1 cellular context compared by ENCODE assay signal in the genomic region with DNA sequence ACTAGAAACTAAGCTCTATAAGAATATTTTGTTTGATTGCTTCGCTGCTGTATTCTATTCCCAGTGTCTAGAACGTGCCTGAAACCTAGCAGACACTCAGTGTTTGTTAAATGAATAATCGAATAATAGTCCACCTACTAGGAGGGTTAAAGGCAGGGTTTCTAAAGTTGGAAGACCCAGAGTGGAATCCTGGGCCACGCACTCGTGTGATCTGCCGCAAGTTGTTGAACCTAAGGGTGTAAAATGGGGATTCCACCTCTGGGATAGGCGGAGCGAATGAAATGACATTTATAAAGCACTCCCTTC.
TF ChIP-seq lines count a peak whose summit lies in the region.

No MANE protein-coding gene starts in this region.

TF ChIP-seq in HepG2, 621 proteins besides CTCF, POLR2A, EP300 and RAD21:
- 0 out of 2 replicates have a peak, but pooled peaks have one; percentile 28 for TF ChIP-seq TP53 (CRISPR knock-in tag; conservative IDR thresholded peaks at IDR 0.05)
- 0 out of 2 replicates have a peak, but pooled peaks have one; percentile 9 for TF ChIP-seq KLF15 (CRISPR knock-in tag; IDR thresholded peaks at IDR 0.05; ENCODE audit: borderline replicate concordance)
- TF ChIP-seq TBX2 (CRISPR knock-in tag; IDR thresholded peaks at IDR 0.05; ENCODE audit: borderline replicate concordance) = no peak
- TF ChIP-seq TMF1 (CRISPR knock-in tag; IDR thresholded peaks at IDR 0.05; ENCODE audit: low read depth) = no peak
- TF ChIP-seq, protein P1, sequence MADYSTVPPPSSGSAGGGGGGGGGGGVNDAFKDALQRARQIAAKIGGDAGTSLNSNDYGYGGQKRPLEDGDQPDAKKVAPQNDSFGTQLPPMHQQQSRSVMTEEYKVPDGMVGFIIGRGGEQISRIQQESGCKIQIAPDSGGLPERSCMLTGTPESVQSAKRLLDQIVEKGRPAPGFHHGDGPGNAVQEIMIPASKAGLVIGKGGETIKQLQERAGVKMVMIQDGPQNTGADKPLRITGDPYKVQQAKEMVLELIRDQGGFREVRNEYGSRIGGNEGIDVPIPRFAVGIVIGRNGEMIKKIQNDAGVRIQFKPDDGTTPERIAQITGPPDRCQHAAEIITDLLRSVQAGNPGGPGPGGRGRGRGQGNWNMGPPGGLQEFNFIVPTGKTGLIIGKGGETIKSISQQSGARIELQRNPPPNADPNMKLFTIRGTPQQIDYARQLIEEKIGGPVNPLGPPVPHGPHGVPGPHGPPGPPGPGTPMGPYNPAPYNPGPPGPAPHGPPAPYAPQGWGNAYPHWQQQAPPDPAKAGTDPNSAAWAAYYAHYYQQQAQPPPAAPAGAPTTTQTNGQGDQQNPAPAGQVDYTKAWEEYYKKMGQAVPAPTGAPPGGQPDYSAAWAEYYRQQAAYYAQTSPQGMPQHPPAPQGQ (CRISPR knock-in tag; IDR thresholded peaks at IDR 0.05; ENCODE audit: borderline replicate concordance) = no peak
- TF ChIP-seq, protein P2, sequence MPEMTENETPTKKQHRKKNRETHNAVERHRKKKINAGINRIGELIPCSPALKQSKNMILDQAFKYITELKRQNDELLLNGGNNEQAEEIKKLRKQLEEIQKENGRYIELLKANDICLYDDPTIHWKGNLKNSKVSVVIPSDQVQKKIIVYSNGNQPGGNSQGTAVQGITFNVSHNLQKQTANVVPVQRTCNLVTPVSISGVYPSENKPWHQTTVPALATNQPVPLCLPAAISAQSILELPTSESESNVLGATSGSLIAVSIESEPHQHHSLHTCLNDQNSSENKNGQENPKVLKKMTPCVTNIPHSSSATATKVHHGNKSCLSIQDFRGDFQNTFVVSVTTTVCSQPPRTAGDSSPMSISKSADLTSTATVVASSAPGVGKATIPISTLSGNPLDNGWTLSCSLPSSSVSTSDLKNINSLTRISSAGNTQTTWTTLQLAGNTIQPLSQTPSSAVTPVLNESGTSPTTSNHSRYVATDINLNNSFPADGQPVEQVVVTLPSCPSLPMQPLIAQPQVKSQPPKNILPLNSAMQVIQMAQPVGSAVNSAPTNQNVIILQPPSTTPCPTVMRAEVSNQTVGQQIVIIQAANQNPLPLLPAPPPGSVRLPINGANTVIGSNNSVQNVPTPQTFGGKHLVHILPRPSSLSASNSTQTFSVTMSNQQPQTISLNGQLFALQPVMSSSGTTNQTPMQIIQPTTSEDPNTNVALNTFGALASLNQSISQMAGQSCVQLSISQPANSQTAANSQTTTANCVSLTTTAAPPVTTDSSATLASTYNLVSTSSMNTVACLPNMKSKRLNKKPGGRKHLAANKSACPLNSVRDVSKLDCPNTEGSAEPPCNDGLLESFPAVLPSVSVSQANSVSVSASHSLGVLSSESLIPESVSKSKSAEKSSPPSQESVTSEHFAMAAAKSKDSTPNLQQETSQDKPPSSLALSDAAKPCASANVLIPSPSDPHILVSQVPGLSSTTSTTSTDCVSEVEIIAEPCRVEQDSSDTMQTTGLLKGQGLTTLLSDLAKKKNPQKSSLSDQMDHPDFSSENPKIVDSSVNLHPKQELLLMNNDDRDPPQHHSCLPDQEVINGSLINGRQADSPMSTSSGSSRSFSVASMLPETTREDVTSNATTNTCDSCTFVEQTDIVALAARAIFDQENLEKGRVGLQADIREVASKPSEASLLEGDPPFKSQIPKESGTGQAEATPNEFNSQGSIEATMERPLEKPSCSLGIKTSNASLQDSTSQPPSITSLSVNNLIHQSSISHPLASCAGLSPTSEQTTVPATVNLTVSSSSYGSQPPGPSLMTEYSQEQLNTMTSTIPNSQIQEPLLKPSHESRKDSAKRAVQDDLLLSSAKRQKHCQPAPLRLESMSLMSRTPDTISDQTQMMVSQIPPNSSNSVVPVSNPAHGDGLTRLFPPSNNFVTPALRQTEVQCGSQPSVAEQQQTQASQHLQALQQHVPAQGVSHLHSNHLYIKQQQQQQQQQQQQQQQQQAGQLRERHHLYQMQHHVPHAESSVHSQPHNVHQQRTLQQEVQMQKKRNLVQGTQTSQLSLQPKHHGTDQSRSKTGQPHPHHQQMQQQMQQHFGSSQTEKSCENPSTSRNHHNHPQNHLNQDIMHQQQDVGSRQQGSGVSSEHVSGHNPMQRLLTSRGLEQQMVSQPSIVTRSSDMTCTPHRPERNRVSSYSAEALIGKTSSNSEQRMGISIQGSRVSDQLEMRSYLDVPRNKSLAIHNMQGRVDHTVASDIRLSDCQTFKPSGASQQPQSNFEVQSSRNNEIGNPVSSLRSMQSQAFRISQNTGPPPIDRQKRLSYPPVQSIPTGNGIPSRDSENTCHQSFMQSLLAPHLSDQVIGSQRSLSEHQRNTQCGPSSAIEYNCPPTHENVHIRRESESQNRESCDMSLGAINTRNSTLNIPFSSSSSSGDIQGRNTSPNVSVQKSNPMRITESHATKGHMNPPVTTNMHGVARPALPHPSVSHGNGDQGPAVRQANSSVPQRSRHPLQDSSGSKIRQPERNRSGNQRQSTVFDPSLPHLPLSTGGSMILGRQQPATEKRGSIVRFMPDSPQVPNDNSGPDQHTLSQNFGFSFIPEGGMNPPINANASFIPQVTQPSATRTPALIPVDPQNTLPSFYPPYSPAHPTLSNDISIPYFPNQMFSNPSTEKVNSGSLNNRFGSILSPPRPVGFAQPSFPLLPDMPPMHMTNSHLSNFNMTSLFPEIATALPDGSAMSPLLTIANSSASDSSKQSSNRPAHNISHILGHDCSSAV (CRISPR knock-in tag; IDR thresholded peaks at IDR 0.05; ENCODE audit: borderline replicate concordance) = no peak
- no peak for TF ChIP-seq ATF3 (CRISPR knock-in tag; IDR thresholded peaks at IDR 0.05)
- 0 out of 2 replicates have a peak, but pooled peaks have one; percentile 5 for TF ChIP-seq ZFP90 (CRISPR knock-in tag; IDR thresholded peaks at IDR 0.05; ENCODE audit: borderline replicate concordance)
- 0 out of 2 replicates have a peak, but pooled peaks have one; percentile 14 for TF ChIP-seq ZBTB43 (CRISPR knock-in tag; conservative IDR thresholded peaks at IDR 0.05)
- TF ChIP-seq ZNF232 (CRISPR knock-in tag; IDR thresholded peaks at IDR 0.05; ENCODE audit: borderline replicate concordance) = 0 out of 2 replicates have a peak, but pooled peaks have one; percentile 44
- no peak for TF ChIP-seq NAIF1 (CRISPR knock-in tag; IDR thresholded peaks at IDR 0.05; ENCODE audit: borderline replicate concordance)
- TF ChIP-seq MED8 (CRISPR knock-in tag; IDR thresholded peaks at IDR 0.05; ENCODE audit: insufficient replicate concordance) = peak; percentile 1
